20 cellular contexts compared by ENCODE assay signal in genomic region chr4:94934201-94934600, GRCh38.
DNase-seq lines count a peak whose midpoint lies in the region; ATAC-seq and TF ChIP-seq lines count a peak whose summit lies in the region.
"Had no signal": no experiment of that assay in that cellular context is flagged by ENCODE, and none has a peak within 500 bp of the region (broad histone marks: within the 10 kb centered on the region; RNA-seq: fewer than 3 reads in every experiment).

No MANE protein-coding gene starts in this region.

- no peak overlapping the region for H3K4ac ChIP-seq in trophoblast cell (ENCODE audit: low read depth, low read length)

- H4K20me1 ChIP-seq in PC-9 (ENCODE audit: insufficient read depth) = no peaks in the 10 kb centered on the region

- H3K9me2 ChIP-seq in PC-9 (ENCODE audit: insufficient read depth) = no peaks in the 10 kb centered on the region

- intact Hi-C loops in PC-9 (cut with micrococcal nuclease; ENCODE audit: unreplicated experiment) (loop anchor here (2.0 to 10.0 kb wide), 3 partner anchors 107 to 179 kb away; partner anchors contain the start of gene BMPR1B), esophagus squamous epithelium (cut with DNase I) (no loop called here)

- H4K12ac ChIP-seq in trophoblast cell (ENCODE audit: low read depth, low read length) = no peak overlapping the region

- TF ChIP-seq CTCF in PC-9 (conservative IDR thresholded peaks at IDR 0.05) = no peak
- TF ChIP-seq CTCF in choroid plexus epithelial cell (conservative IDR thresholded peaks at IDR 0.05; ENCODE audit: low read depth, low read length) = no peak
- TF ChIP-seq CTCF in esophagus squamous epithelium (IDR thresholded peaks at IDR 0.05) = no peak

- H2AFZ ChIP-seq in PC-9 (no peak overlapping the region), trophoblast cell (ENCODE audit: insufficient read depth, low read length, poor library complexity) (no peak overlapping the region)

- POLR2A ChIA-PET in PC-9 (lab: Charles Lee; ENCODE audit: unreplicated experiment) = interaction anchor here (0.6 kb wide), 1 partner anchor 14 kb away, joined by 3 read pairs; no protein-coding TSS in a partner anchor

- ATAC-seq in GM18867 (IDR thresholded peaks at IDR 0.05; ENCODE audit: unreplicated experiment) = no peak
- no peak for ATAC-seq in GM21528 (IDR thresholded peaks at IDR 0.05; ENCODE audit: low FRiP score, unreplicated experiment)
- ATAC-seq: HCT116, left colon, psoas muscle, T-helper 17 cell, WTC11 had no signal

- H2AK5ac ChIP-seq in trophoblast cell (ENCODE audit: low read length) = no peak overlapping the region

- WGBS in trophoblast cell (ENCODE audit: extremely low coverage, insufficient coverage, insufficient read length) = no CpG with 5 or more reads among the region's 5 CpGs
- 38 to 52% methylated on average over 5 of the region's 5 CpGs for WGBS in esophagus squamous epithelium, 2 donors

- no peak overlapping the region for H4K8ac ChIP-seq in trophoblast cell (ENCODE audit: low read depth, low read length)

- H2BK120ac ChIP-seq in trophoblast cell (ENCODE audit: insufficient read depth, low read length, poor library complexity) = no peak overlapping the region

- no TSS peak for BruUV-seq in PC-9 (replicated peaks; lab: Mats Ljungman, UMichigan)

- H3K79me2 ChIP-seq in PC-9 (ENCODE audit: low read depth) = no peaks in the 10 kb centered on the region
- no peaks in the 10 kb centered on the region for H3K79me2 ChIP-seq in trophoblast cell (ENCODE audit: control insufficient read depth, insufficient read depth, low read length, poor library complexity)

- H3K18ac ChIP-seq in trophoblast cell (ENCODE audit: low read length) = no peak overlapping the region

- no peak overlapping the region for H2BK12ac ChIP-seq in trophoblast cell (ENCODE audit: low read length)

- H3F3A ChIP-seq in PC-9 (ENCODE audit: insufficient read depth, low read depth) = no peaks in the 10 kb centered on the region

- H3K9me3 ChIP-seq in PC-9 (ENCODE audit: insufficient read depth, low read depth) = no peaks in the 10 kb centered on the region
- H3K9me3 ChIP-seq in trophoblast cell (ENCODE audit: insufficient read depth, low read depth, low read length) = no peaks in the 10 kb centered on the region
- no peaks in the 10 kb centered on the region for H3K9me3 ChIP-seq in esophagus squamous epithelium
- H3K9me3 ChIP-seq: psoas muscle, tibial artery had no signal

- no peaks in the 10 kb centered on the region for H3K79me1 ChIP-seq in trophoblast cell (ENCODE audit: low read length)

- H3K4me1 ChIP-seq in PC-9 (replicated peaks; ENCODE audit: insufficient read depth) = peaks cover 19% of the 10 kb centered on the region
- H3K4me1 ChIP-seq in trophoblast cell (ENCODE audit: control insufficient read depth in 1 of 2, insufficient read depth in 2 of 2, low read length in 2 of 2) = peaks cover 0 to 2% of the 10 kb centered on the region in 2 experiments
- no peaks in the 10 kb centered on the region for H3K4me1 ChIP-seq in esophagus squamous epithelium
- H3K4me1 ChIP-seq: psoas muscle had no signal

- no peak overlapping the region; the same call in 1 of the 2 replicates for H3K4me2 ChIP-seq in PC-9
- no peak overlapping the region for H3K4me2 ChIP-seq in trophoblast cell (ENCODE audit: low read length)

- H3K23ac ChIP-seq in trophoblast cell (ENCODE audit: low read length) = no peak overlapping the region

- DNase-seq in Daoy (ENCODE audit: low read depth) = peak; percentile 19
- no peak for DNase-seq in PC-9
- DNase-seq in choroid plexus epithelial cell (ENCODE audit: low read depth) = peak; percentile 42
- peak; percentile 29 to 68 for DNase-seq in trophoblast cell
- DNase-seq in esophagus squamous epithelium (lab: John Stamatoyannopoulos, UW) = no peak
- no peak for DNase-seq in midbrain (lab: John Stamatoyannopoulos, UW)
- DNase-seq: activated CD4-positive, alpha-beta memory T cell treated with anti-CD3 and anti-CD28 coated beads, Interleukin-2, amount 10 ng/mL, durations not matched to agents 7 days and 5 days; activated naive CD4-positive, alpha-beta T cell treated with anti-CD3 and anti-CD28 coated beads, Interleukin-2, amount 50 U/mL, for 16 hours; activated T-cell treated with anti-CD3 and anti-CD28 coated beads, Interleukin-2, amount 50 U/mL, for 48 hours; left colon; NCI-H1105; NCI-H524; psoas muscle; SIG-M5; T-helper 17 cell; tibial artery had no signal

- H3K27me3 ChIP-seq in PC-9 (ENCODE audit: insufficient read depth, low read depth) (no peaks in the 10 kb centered on the region), trophoblast cell (ENCODE audit: insufficient read depth, low read length) (no peaks in the 10 kb centered on the region), esophagus squamous epithelium (no peaks in the 10 kb centered on the region)
- H3K27me3 ChIP-seq: tibial artery had no signal

- CTCF ChIA-PET in PC-9 (lab: Charles Lee) = interaction anchor here (0.6 kb wide), 1 partner anchor 38 kb away, joined by 3 read pairs; no protein-coding TSS in a partner anchor

- no peak for TF ChIP-seq POLR2A in esophagus squamous epithelium (IDR thresholded peaks at IDR 0.05)

- no peak overlapping the region for H3K9ac ChIP-seq in trophoblast cell (ENCODE audit: low read length)

- no peak overlapping the region for H4K91ac ChIP-seq in trophoblast cell (ENCODE audit: low read depth, low read length)

- H3K14ac ChIP-seq in trophoblast cell (ENCODE audit: low read length) = no peak overlapping the region

- H3K27ac ChIP-seq in PC-9 = peak overlapping the region; percentile 63
- no peak overlapping the region for H3K27ac ChIP-seq in trophoblast cell (ENCODE audit: low read depth, low read length)
- H3K27ac ChIP-seq in esophagus squamous epithelium = no peak overlapping the region
- H3K27ac ChIP-seq: psoas muscle, tibial artery had no signal

- H2BK5ac ChIP-seq in trophoblast cell (ENCODE audit: low read depth, low read length, poor library complexity) = no peak overlapping the region

- H3K4me3 ChIP-seq in PC-9 (no peak overlapping the region), choroid plexus epithelial cell (ENCODE audit: low read depth, low read length) (no peak overlapping the region), trophoblast cell (ENCODE audit: low read depth, low read length) (no peak overlapping the region), esophagus squamous epithelium (no peak overlapping the region)
- H3K4me3 ChIP-seq: psoas muscle, tibial artery had no signal

- H3K36me3 ChIP-seq in PC-9 (ENCODE audit: low read depth) (no peaks in the 10 kb centered on the region), trophoblast cell (ENCODE audit: control insufficient read depth in 1 of 2, insufficient read depth in 2 of 2, low read length in 2 of 2) (no peaks in the 10 kb centered on the region), esophagus squamous epithelium (no peaks in the 10 kb centered on the region)
- H3K36me3 ChIP-seq: tibial artery had no signal

Comparison
In these comparisons a context has a peak if more than half of its experiments do, and no peak if none do; other contexts are left out.
1. DNase-seq: peak in Daoy (single experiment), choroid plexus epithelial cell (single experiment) and trophoblast cell (2 of 2); none in PC-9 (0 of 2), esophagus squamous epithelium (single experiment) and midbrain (single experiment).